ENCODE assay signal across 8 cellular contexts in genomic region chr6:26123675-26124549, GRCh38. TPM values are rescaled to one million over a fixed set of nuclear protein-coding genes. Genes with fewer than 3 reads are reported as not detected.
DNase-seq lines count a peak whose midpoint lies in the region; ATAC-seq, FAIRE-seq and TF ChIP-seq lines count a peak whose summit lies in the region.

No MANE protein-coding gene starts in this region.

- POLR2A ChIA-PET in endothelial cell of umbilical vein (lab: Charles Lee): interaction anchor here (0.6 to 5.8 kb wide), 30 partner anchors 9 to 1023 kb away, joined by 3 to 265 read pairs (median 6); partner anchors contain the start of gene HFE

- ATAC-seq in GM21526 (IDR thresholded peaks at IDR 0.05; ENCODE audit: low FRiP score, unreplicated experiment): peak; percentile 66

- dilution Hi-C loops in endothelial cell of umbilical vein (cut with MboI; ENCODE audit: extremely low pct_ligation_motif_present, low sequenced_read_pairs): no loop called here

- H3K4me3 Mint-ChIP-seq in mesothelial cell of epicardium: peak overlapping the region; percentile 89

- no peaks in the 10 kb centered on the region for H3K27me3 Mint-ChIP-seq in mesothelial cell of epicardium (ENCODE audit: low read depth)

- FAIRE-seq in endothelial cell of umbilical vein (lab: Jason Lieb, UNC): peak; percentile 71

- H3K36me3 Mint-ChIP-seq in mesothelial cell of epicardium: no peaks in the 10 kb centered on the region

- peak; percentile 95 for TF ChIP-seq POLR2A in endothelial cell of umbilical vein (IDR thresholded peaks at IDR 0.05; ENCODE audit: low read depth, low read length)

- no peaks in the 10 kb centered on the region for H3F3A ChIP-seq in OCI-LY1 (ENCODE audit: insufficient read depth, low read length)

- H3K36me3 ChIP-seq in OCI-LY1 (ENCODE audit: insufficient read depth, low read length): peaks cover 14% of the 10 kb centered on the region
- H3K36me3 ChIP-seq in endothelial cell of umbilical vein (ENCODE audit: control insufficient read depth in 2 of 2, extremely low read depth in 1 of 2, insufficient read depth in 2 of 2, low read length in 2 of 2): no peaks in the 10 kb centered on the region

- H3K4me1 ChIP-seq in OCI-LY1 (ENCODE audit: insufficient read depth, low read length, severe bottlenecking) (peaks cover 41% of the 10 kb centered on the region), endothelial cell of umbilical vein (ENCODE audit: control insufficient read depth, extremely low read depth, insufficient read depth, low read length) (peaks cover 6% of the 10 kb centered on the region)

- H3K27me3 ChIP-seq in OCI-LY1 (ENCODE audit: insufficient read depth, low read length): no peaks in the 10 kb centered on the region
- H3K27me3 ChIP-seq in endothelial cell of umbilical vein (ENCODE audit: control insufficient read depth in 2 of 2, insufficient read depth in 2 of 2, low read length in 2 of 2): no peaks in the 10 kb centered on the region

- H3K9ac ChIP-seq in OCI-LY1 (ENCODE audit: low read length) (peak overlapping the region; percentile 100), endothelial cell of umbilical vein (replicated peaks; ENCODE audit: extremely low read depth, insufficient read depth, low read length) (peak overlapping the region; percentile 98)

- intact Hi-C loops in endothelial cell of umbilical vein (cut with micrococcal nuclease): loop anchor here (1.0 to 5.0 kb wide), 11 partner anchors 21 to 1743 kb away; a partner anchor contains a TSS

- H3K9me1 ChIP-seq in endothelial cell of umbilical vein (replicated peaks; ENCODE audit: control insufficient read depth, extremely low read depth, insufficient read depth, low read length): no peaks in the 10 kb centered on the region

- no peaks in the 10 kb centered on the region for H4K20me1 ChIP-seq in OCI-LY1 (ENCODE audit: insufficient read depth, low read length)
- no peaks in the 10 kb centered on the region for H4K20me1 ChIP-seq in endothelial cell of umbilical vein (replicated peaks; ENCODE audit: control insufficient read depth, extremely low read depth, insufficient read depth, low read length)

- H3K27ac Mint-ChIP-seq in mesothelial cell of epicardium: peak overlapping the region; percentile 97

- DNase-seq in DMS 273 (lab: John Stamatoyannopoulos, UW; ENCODE audit: unreplicated experiment) (peak; percentile 98), HuH-7 (ENCODE audit: low spot score) (peak; percentile 75), activated T-cell treated with anti-CD3 and anti-CD28 coated beads for 24 hours (ENCODE audit: low read depth) (peak; percentile 74), endothelial cell of umbilical vein (ENCODE audit: low read depth, low spot score) (peak; percentile 98), mesothelial cell of epicardium (ENCODE audit: low spot score in 2 of 2, unreplicated experiment in 2 of 2) (peak; percentile 50 to 78)
- peak; percentile 57 to 58 for DNase-seq in stimulated activated CD8-positive, alpha-beta memory T cell treated with anti-CD3 and anti-CD28 coated beads, Interleukin-2, amount 100 ng/mL, for 1 hour (ENCODE audit: low read depth in 2 of 2)

- H3K4me1 Mint-ChIP-seq in mesothelial cell of epicardium: peaks cover 22% of the 10 kb centered on the region

- no peaks in the 10 kb centered on the region for H3K9me2 ChIP-seq in OCI-LY1 (ENCODE audit: low read depth, low read length)

- H2AFZ ChIP-seq in OCI-LY1 (ENCODE audit: low read length): no peak overlapping the region
- no peak overlapping the region for H2AFZ ChIP-seq in endothelial cell of umbilical vein (ENCODE audit: low read depth, low read length)

- CTCF ChIA-PET in endothelial cell of umbilical vein (lab: Charles Lee): interaction anchor here (0.7 to 4.1 kb wide), 18 partner anchors 10 to 98 kb away, joined by 3 to 28 read pairs (median 4); a partner anchor contains a TSS

- H3K79me2 ChIP-seq in OCI-LY1 (ENCODE audit: insufficient read depth, low read length): no peaks in the 10 kb centered on the region; the same call in 1 of the 2 replicates
- H3K79me2 ChIP-seq in endothelial cell of umbilical vein (ENCODE audit: control insufficient read depth, insufficient read depth, low read length): peaks cover 14% of the 10 kb centered on the region

- H3K4me2 ChIP-seq in OCI-LY1 (ENCODE audit: low read length) (peak overlapping the region; percentile 82), endothelial cell of umbilical vein (ENCODE audit: insufficient read depth, low read length) (peak overlapping the region; percentile 95)

- H3K9me3 Mint-ChIP-seq in mesothelial cell of epicardium: no peaks in the 10 kb centered on the region

- no peak for TF ChIP-seq CTCF in OCI-LY1 (IDR thresholded peaks at IDR 0.05; ENCODE audit: low read length)
- TF ChIP-seq CTCF in endothelial cell of umbilical vein (IDR thresholded peaks at IDR 0.05; ENCODE audit: extremely low read depth in 1 of 2, insufficient read depth in 1 of 2, low read depth in 1 of 2, low read length in 2 of 2): no peak
- TF ChIP-seq CTCF in mesothelial cell of epicardium (IDR thresholded peaks at IDR 0.05; ENCODE audit: unreplicated experiment): no peak

- peak overlapping the region; percentile 99 for H3K27ac ChIP-seq in OCI-LY1 (ENCODE audit: low read depth, low read length, poor library complexity, severe bottlenecking)
- H3K27ac ChIP-seq in endothelial cell of umbilical vein (ENCODE audit: insufficient read depth, low read depth, low read length): peak overlapping the region; percentile 70

- BruUV-seq in endothelial cell of umbilical vein (replicated peaks; lab: Mats Ljungman, UMichigan): TSS peak; percentile 100

- H3K4me3 ChIP-seq in OCI-LY1 (ENCODE audit: low read depth, low read length, poor library complexity, severe bottlenecking) (peak overlapping the region; percentile 81), endothelial cell of umbilical vein (replicated peaks in 1 of 3; ENCODE audit: insufficient read depth in 1 of 3, low read depth in 1 of 3, low read length in 3 of 3) (peak overlapping the region; percentile 88 to 99 (median 97))

- H3K9me3 ChIP-seq in OCI-LY1 (ENCODE audit: low read length): no peaks in the 10 kb centered on the region
- H3K9me3 ChIP-seq in endothelial cell of umbilical vein (replicated peaks; ENCODE audit: control insufficient read depth, insufficient read depth, low read length): no peaks in the 10 kb centered on the region

TF ChIP-seq in endothelial cell of umbilical vein, 7 proteins besides CTCF, POLR2A, EP300 and RAD21:
- TF ChIP-seq MAX (IDR thresholded peaks at IDR 0.05; ENCODE audit: insufficient read depth, insufficient read length) (no peak), POLR2AphosphoS5 (IDR thresholded peaks at IDR 0.05; ENCODE audit: insufficient read depth, low read depth, low read length) (peak; percentile 61)

RNA-seq across cellular contexts. Expression of gene HFE, which starts 36.7 kb away (rescaled TPM):
- 5.6 and 6.3 TPM in 2 replicates for total RNA-seq in endothelial cell of umbilical vein
- 5.4 and 8.1 TPM in 2 replicates for polyA plus RNA-seq in endothelial cell of umbilical vein
- 5.6 and 6.1 TPM in 2 replicates for polyA plus RNA-seq in endothelial cell of umbilical vein (2011; cell fraction: cytosol; rRNA removed)
- 8.0 and 9.1 TPM in 2 replicates for polyA plus RNA-seq in endothelial cell of umbilical vein (2011; cell fraction: nucleus; rRNA removed)
- 5.1 and 5.8 TPM in 2 replicates for polyA plus RNA-seq in endothelial cell of umbilical vein (2012)
- 8.0 and 18.5 TPM in 2 replicates for polyA minus RNA-seq in endothelial cell of umbilical vein
- polyA minus RNA-seq in endothelial cell of umbilical vein (2011; cell fraction: cytosol; rRNA and poly(A)+ RNA removed): 9.4 TPM
- polyA minus RNA-seq in endothelial cell of umbilical vein (2011; cell fraction: nucleus; rRNA and poly(A)+ RNA removed): 3.7 and 3.9 TPM in 2 replicates
- 7.0 to 8.3 TPM (median 8.3 TPM) in 3 replicates for total RNA-seq in mesothelial cell of epicardium

Comparison
In these comparisons a context has a peak if more than half of its experiments do, and no peak if none do; other contexts are left out.
1. Peak in every context shown above with its lines: DNase-seq, ATAC-seq, H3K4me3 ChIP-seq and H3K27ac ChIP-seq.